ENCODE assay signal across 8 cellular contexts in genomic region chrX:103175944-103176753, GRCh38. TPM values are rescaled to one million over a fixed set of nuclear protein-coding genes. Genes with fewer than 3 reads are reported as not detected.
DNase-seq lines count a peak whose midpoint lies in the region; ATAC-seq, FAIRE-seq and TF ChIP-seq lines count a peak whose summit lies in the region.

No MANE protein-coding gene starts in this region.

- no peaks in the 10 kb centered on the region for H3K4me1 ChIP-seq in RWPE2 (ENCODE audit: insufficient read depth, poor library complexity, severe bottlenecking)

- H3K4me3 ChIP-seq in AG09309 (ENCODE audit: control insufficient read depth, low read depth, low read length) (peak overlapping the region; percentile 25), RWPE2 (ENCODE audit: severe bottlenecking) (no peak overlapping the region)

- no peaks in the 10 kb centered on the region for H3K36me3 Mint-ChIP-seq in activated naive CD4-positive, alpha-beta T cell treated with anti-CD3 and anti-CD28 coated beads, Interleukin-2, amount 10 ng/mL, durations not matched to agents 7 days and 5 days
- no peaks in the 10 kb centered on the region for H3K36me3 Mint-ChIP-seq in progenitor cell of endocrine pancreas (ENCODE audit: insufficient read depth)

- no peaks in the 10 kb centered on the region for H3K27me3 ChIP-seq in RWPE2 (ENCODE audit: insufficient read depth, poor library complexity, severe bottlenecking)

- ATAC-seq in RWPE2 (ENCODE audit: low read depth), result peak; percentile 31; the same call in 1 of the 3 replicates

- FAIRE-seq in GM18507 (lab: Jason Lieb, UNC), result peak; percentile 69

- no peak overlapping the region for H3K4me3 Mint-ChIP-seq in activated naive CD4-positive, alpha-beta T cell treated with anti-CD3 and anti-CD28 coated beads, Interleukin-2, amount 10 ng/mL, durations not matched to agents 7 days and 5 days
- H3K4me3 Mint-ChIP-seq in progenitor cell of endocrine pancreas (ENCODE audit: low read depth), result peak overlapping the region; percentile 64

- no peak for DNase-seq in AG09309 (ENCODE audit: low read depth)
- no peak for DNase-seq in GM18507 (ENCODE audit: extremely low spot score, insufficient read length, low read depth)
- DNase-seq in HT1080 (ENCODE audit: low read depth), result peak; percentile 44
- DNase-seq in RWPE2 (ENCODE audit: low spot score), result no peak
- DNase-seq in activated naive CD4-positive, alpha-beta T cell treated with anti-CD3 and anti-CD28 coated beads, Interleukin-2, amount 10 ng/mL, durations not matched to agents 7 days and 5 days, result peak; percentile 66
- DNase-seq in glomerular visceral epithelial cell (ENCODE audit: extremely low spot score), result peak; percentile 43
- peak; percentile 37 for DNase-seq in progenitor cell of endocrine pancreas (ENCODE audit: low spot score, unreplicated experiment)
- no peak for DNase-seq in NCI-H226

- TF ChIP-seq CTCF in AG09309 (IDR thresholded peaks at IDR 0.05; ENCODE audit: control insufficient read depth, insufficient read depth, low read depth, low read length, missing control alignments), result peak; percentile 85
- TF ChIP-seq CTCF in RWPE2 (IDR thresholded peaks at IDR 0.05; ENCODE audit: poor library complexity, severe bottlenecking), result peak; percentile 71
- peak; percentile 70 for TF ChIP-seq CTCF in progenitor cell of endocrine pancreas (IDR thresholded peaks at IDR 0.05; ENCODE audit: unreplicated experiment)

- H3K9me3 ChIP-seq in RWPE2 (ENCODE audit: severe bottlenecking), result no peaks in the 10 kb centered on the region

- no peaks in the 10 kb centered on the region for H3K36me3 ChIP-seq in RWPE2 (ENCODE audit: low read depth)

- CTCF ChIA-PET in activated naive CD4-positive, alpha-beta T cell treated with anti-CD3 and anti-CD28 coated beads, Interleukin-2, amount 10 ng/mL, durations not matched to agents 7 days and 5 days (lab: Charles Lee), result interaction anchor here (1.1 to 2.2 kb wide), 2 partner anchors 55 to 225 kb away, joined by 3 to 18 read pairs; no protein-coding TSS in a partner anchor

- no peak overlapping the region for H3K27ac ChIP-seq in RWPE2 (ENCODE audit: poor library complexity, severe bottlenecking)

- no peak overlapping the region for H3K27ac Mint-ChIP-seq in activated naive CD4-positive, alpha-beta T cell treated with anti-CD3 and anti-CD28 coated beads, Interleukin-2, amount 10 ng/mL, durations not matched to agents 7 days and 5 days
- no peak overlapping the region for H3K27ac Mint-ChIP-seq in progenitor cell of endocrine pancreas

- H3K4me1 Mint-ChIP-seq in activated naive CD4-positive, alpha-beta T cell treated with anti-CD3 and anti-CD28 coated beads, Interleukin-2, amount 10 ng/mL, durations not matched to agents 7 days and 5 days, result peaks cover 3% of the 10 kb centered on the region
- H3K4me1 Mint-ChIP-seq in progenitor cell of endocrine pancreas (ENCODE audit: low read depth), result no peaks in the 10 kb centered on the region

- H3K9me3 Mint-ChIP-seq in activated naive CD4-positive, alpha-beta T cell treated with anti-CD3 and anti-CD28 coated beads, Interleukin-2, amount 10 ng/mL, durations not matched to agents 7 days and 5 days, result no peaks in the 10 kb centered on the region
- H3K9me3 Mint-ChIP-seq in progenitor cell of endocrine pancreas (ENCODE audit: low read depth), result peaks cover 11% of the 10 kb centered on the region

- no peaks in the 10 kb centered on the region for H3K27me3 Mint-ChIP-seq in activated naive CD4-positive, alpha-beta T cell treated with anti-CD3 and anti-CD28 coated beads, Interleukin-2, amount 10 ng/mL, durations not matched to agents 7 days and 5 days
- H3K27me3 Mint-ChIP-seq in progenitor cell of endocrine pancreas, result peaks cover 2% of the 10 kb centered on the region

RNA-seq across cellular contexts. Expression of gene BEX4, which starts 38.8 kb away (rescaled TPM):
- 0.90 TPM in 1 of 2 replicates, not detected in the other for total RNA-seq in HT1080 (2014; rRNA removed; shearing (Covaris generic))
- polyA plus RNA-seq in HT1080 (2015; cell fraction: cytosol; rRNA removed), result 1.5 and 1.6 TPM in 2 replicates
- 1.4 and 1.5 TPM in 2 replicates for polyA plus RNA-seq in HT1080 (2015; cell fraction: nucleus; rRNA removed)
- total RNA-seq in progenitor cell of endocrine pancreas, result 68.1 and 74.9 TPM in 2 replicates

Comparison
In these comparisons a context has a peak if more than half of its experiments do, and no peak if none do; other contexts are left out.
1. DNase-seq: peak in HT1080 (single experiment), activated naive CD4-positive, alpha-beta T cell treated with anti-CD3 and anti-CD28 coated beads, Interleukin-2, amount 10 ng/mL, durations not matched to agents 7 days and 5 days (single experiment), glomerular visceral epithelial cell (single experiment) and progenitor cell of endocrine pancreas (single experiment); none in AG09309 (single experiment), GM18507 (single experiment), RWPE2 (single experiment) and NCI-H226 (single experiment).
2. RNA of gene BEX4, which starts 38.8 kb away (total RNA-seq): 68.1 to 74.9 TPM in progenitor cell of endocrine pancreas; 0.90 TPM in HT1080; every median in the first group is over 10 times any median in the second.
3. Peak in every context shown above with its lines, with median percentiles within 50 percentile points of each other: CTCF ChIP-seq.